11 cellular contexts compared by ENCODE assay signal in the genomic region with DNA sequence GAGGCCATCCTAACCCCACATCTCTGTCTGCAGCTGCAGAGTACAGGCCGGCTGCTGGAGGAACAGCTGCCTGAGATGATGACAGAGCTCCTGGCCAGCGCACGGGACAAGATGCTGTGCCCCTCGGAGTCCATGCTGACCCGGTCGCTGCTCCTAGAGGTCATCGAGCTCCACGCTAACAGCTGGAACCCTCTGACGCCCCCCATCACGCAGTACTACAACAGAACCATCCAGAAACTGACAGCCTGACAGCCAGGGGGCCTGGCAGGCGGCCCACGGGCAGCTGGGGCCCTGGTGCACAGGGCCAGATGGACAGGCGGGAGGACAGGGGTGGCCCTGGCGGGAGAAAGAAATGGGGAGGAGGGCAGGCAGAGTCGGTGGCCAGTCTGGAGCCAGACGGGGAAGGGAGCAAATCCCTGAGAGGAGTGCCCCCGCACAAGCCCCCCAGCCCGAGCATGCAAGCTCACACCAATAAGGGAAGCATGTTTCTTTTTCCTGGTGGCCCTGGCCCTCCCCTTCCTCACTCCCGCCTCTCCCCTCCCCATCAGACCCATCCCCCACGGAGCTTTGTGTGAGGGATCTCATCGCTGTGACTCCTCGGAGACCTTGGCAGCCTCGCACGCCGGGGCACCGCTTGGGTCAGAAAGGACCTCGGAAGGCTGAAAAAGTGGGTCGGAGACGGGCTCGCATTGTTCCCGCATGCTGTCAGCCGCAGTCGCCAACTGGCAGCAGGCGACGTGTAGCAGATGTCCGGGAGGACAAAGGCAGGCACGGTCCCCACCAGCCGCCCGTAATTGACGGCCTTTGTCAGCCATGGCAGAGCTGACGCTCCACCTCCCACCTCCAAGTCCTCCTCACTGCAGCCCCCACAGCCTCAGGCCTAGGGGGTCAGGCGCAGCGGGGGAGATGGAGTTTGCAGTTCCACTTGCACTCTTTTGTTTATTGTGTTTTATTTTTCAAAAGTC.
A peak's percentile ranks its signal among the peaks of the same experiment; 100 is the strongest.
DNase-seq lines count a peak whose midpoint lies in the region; ATAC-seq, FAIRE-seq and TF ChIP-seq lines count a peak whose summit lies in the region.
"Had no signal": no experiment of that assay in that cellular context is flagged by ENCODE, and none has a peak within 500 bp of the region (broad histone marks: within the 10 kb centered on the region; RNA-seq: fewer than 3 reads in every experiment).

No MANE protein-coding gene starts in this region.

- TF ChIP-seq CTCF in HepG2 (CRISPR knock-in tag; IDR thresholded peaks at IDR 0.05) (no peak), mammary epithelial cell (conservative IDR thresholded peaks at IDR 0.05 in 1 of 2, IDR thresholded peaks at IDR 0.05 in 1 of 2; ENCODE audit: extremely low read depth in 1 of 2, insufficient read depth in 1 of 2, low read depth in 1 of 2, low read length in 2 of 2) (no peak)

- POLR2A ChIA-PET in HepG2 (lab: Yijun Ruan, JAX): no interaction called here

- H3K4me1 ChIP-seq in HepG2 (ENCODE audit: insufficient read depth, low read length): no peaks in the 10 kb centered on the region
- no peaks in the 10 kb centered on the region for H3K4me1 ChIP-seq in mammary epithelial cell (ENCODE audit: insufficient read depth, low read length)
- H3K4me1 ChIP-seq: A549 had no signal

- CTCF ChIA-PET in HepG2 (lab: Yijun Ruan, JAX; ENCODE audit: low intra/inter-chr PET ratio, low total read pairs) (no interaction called here), mammary epithelial cell (lab: Charles Lee; ENCODE audit: low non-redundant PET) (no interaction called here)

- dilution Hi-C loops in mammary epithelial cell (cut with HindIII; ENCODE audit: low sequenced_read_pairs): no loop called here

- H2AFZ ChIP-seq in HepG2 (ENCODE audit: low read length) (no peak overlapping the region), mammary epithelial cell (ENCODE audit: low read depth, low read length) (no peak overlapping the region)

- no peaks in the 10 kb centered on the region for H3K9me3 ChIP-seq in HepG2 (ENCODE audit: low read length)
- no peaks in the 10 kb centered on the region for H3K9me3 ChIP-seq in mammary epithelial cell (replicated peaks; ENCODE audit: insufficient read depth, low read length)
- H3K9me3 ChIP-seq: A549 had no signal

- in situ Hi-C loops in HepG2 (cut with HindIII; ENCODE audit: extremely low pct_ligation_motif_present, low pct_unique_long_range_greater_than_20kb): no loop called here
- in situ Hi-C loops in mammary epithelial cell (cut with MboI; ENCODE audit: low sequenced_read_pairs in 2 of 2): no loop called here

- BruUV-seq in HepG2 (replicated peaks; lab: Mats Ljungman, UMichigan) (no TSS peak), mammary epithelial cell (replicated peaks; lab: Mats Ljungman, UMichigan) (no TSS peak)

- H3K9ac ChIP-seq in HepG2 (ENCODE audit: insufficient read depth, low read depth, low read length) (no peak overlapping the region), mammary epithelial cell (ENCODE audit: insufficient read depth, low read length) (no peak overlapping the region)

- no peak for FAIRE-seq in HepG2 (lab: Jason Lieb, UNC)
- FAIRE-seq: A549, GM19239 had no signal

- no peak for TF ChIP-seq POLR2A in HepG2 (IDR thresholded peaks at IDR 0.05; ENCODE audit: insufficient read depth in 1 of 2, low read depth in 2 of 2, low read length in 2 of 2)

- TF ChIP-seq EP300 in HepG2 (IDR thresholded peaks at IDR 0.05; ENCODE audit: low read depth in 2 of 2, low read length in 2 of 2) (no peak), HepG2 (CRISPR knock-in tag; IDR thresholded peaks at IDR 0.05; ENCODE audit: borderline replicate concordance) (no peak)

- DNase-seq in NCI-H2227 (lab: John Stamatoyannopoulos, UW; ENCODE audit: unreplicated experiment): peak; percentile 54
- no peak for DNase-seq in NCI-H2227 treated with DMSO at 0.1 percent for 48 hours (lab: John Stamatoyannopoulos, UW)
- DNase-seq in HepG2 (ENCODE audit: low spot score): no peak
- peak; percentile 93 for DNase-seq in superior temporal gyrus (ENCODE audit: extremely low spot score)
- no peak for DNase-seq in activated naive CD4-positive, alpha-beta T cell treated with Interleukin-2 at 50 U/mL for 16 hours
- DNase-seq in mammary epithelial cell: no peak
- DNase-seq: Kasumi-1 had no signal

- H4K20me1 ChIP-seq in HepG2 (ENCODE audit: insufficient read depth, low read length) (no peaks in the 10 kb centered on the region), mammary epithelial cell (ENCODE audit: insufficient read depth, low read length) (no peaks in the 10 kb centered on the region)

- no peak for ATAC-seq in HepG2
- ATAC-seq in esophagus mucosa: no peak
- ATAC-seq: A549 had no signal

- TF ChIP-seq RAD21 in HepG2 (CRISPR knock-in tag; IDR thresholded peaks at IDR 0.05): no peak

- no peak overlapping the region for H3K4me3 ChIP-seq in HepG2 (replicated peaks in 1 of 3; ENCODE audit: insufficient read depth in 1 of 3, low read depth in 2 of 3, low read length in 3 of 3)
- H3K4me3 ChIP-seq in mammary epithelial cell (replicated peaks in 1 of 3; ENCODE audit: insufficient read depth in 1 of 3, low read depth in 2 of 3, low read length in 3 of 3): no peak overlapping the region
- H3K4me3 ChIP-seq: A549 had no signal

- H3K27ac ChIP-seq in cingulate gyrus (ENCODE audit: low read depth, low read length) (peak overlapping the region; percentile 92), HepG2 (ENCODE audit: extremely low read length, insufficient read depth, low read length) (no peak overlapping the region), mammary epithelial cell (ENCODE audit: insufficient read depth, low read depth, low read length) (no peak overlapping the region)

- no peaks in the 10 kb centered on the region for H3K79me2 ChIP-seq in HepG2 (ENCODE audit: insufficient read depth, low read length)
- H3K79me2 ChIP-seq in mammary epithelial cell (ENCODE audit: insufficient read depth, low read length): no peaks in the 10 kb centered on the region

- H3K4me2 ChIP-seq in HepG2 (ENCODE audit: low read depth, low read length): no peak overlapping the region
- no peak overlapping the region for H3K4me2 ChIP-seq in mammary epithelial cell (ENCODE audit: insufficient read depth, low read depth, low read length)
- H3K4me2 ChIP-seq: A549 had no signal

- H3K36me3 ChIP-seq in HepG2 (replicated peaks in 1 of 2; ENCODE audit: control insufficient read depth in 1 of 2, insufficient read depth in 2 of 2, low read length in 2 of 2) (peaks cover 5 to 27% of the 10 kb centered on the region in 2 experiments; a peak in 4 of 5 replicates), mammary epithelial cell (ENCODE audit: insufficient read depth, low read length) (no peaks in the 10 kb centered on the region)

- 97% methylated on average over 32 of the region's 43 CpGs for WGBS in HepG2 (ENCODE audit: low lambda C conversion rate)
- 94% methylated on average over 18 of the region's 43 CpGs for WGBS in mammary epithelial cell (ENCODE audit: low coverage, missing lambda C conversion rate)

- intact Hi-C loops in HepG2 (cut with micrococcal nuclease; ENCODE audit: unreplicated experiment) (no loop called here), mammary epithelial cell (cut with micrococcal nuclease) (no loop called here)

- H3K27me3 ChIP-seq in HepG2 (ENCODE audit: control insufficient read depth in 1 of 2, insufficient read depth in 2 of 2, low read length in 2 of 2) (no peaks in the 10 kb centered on the region), mammary epithelial cell (ENCODE audit: insufficient read depth, low read length) (no peaks in the 10 kb centered on the region)

TF ChIP-seq in HepG2, 621 proteins besides CTCF, POLR2A, EP300 and RAD21:
- no peak for TF ChIP-seq ZNF12 (CRISPR knock-in tag; IDR thresholded peaks at IDR 0.05)
- peak; percentile 34 for TF ChIP-seq AGO2 (optimal IDR thresholded peaks at IDR 0.05; ENCODE audit: low read depth, low read length)
- TF ChIP-seq HMG20B (CRISPR knock-in tag; conservative IDR thresholded peaks at IDR 0.05): no peak
- TF ChIP-seq DMAP1 (CRISPR knock-in tag; IDR thresholded peaks at IDR 0.05): no peak
TF ChIP-seq in HepG2: peak in this region for 1.

Comparison
In these comparisons a context has a peak if more than half of its experiments do, and no peak if none do; other contexts are left out.
1. DNase-seq: peak in NCI-H2227 (single experiment) and superior temporal gyrus (single experiment); none in NCI-H2227 treated with DMSO at 0.1 percent for 48 hours (single experiment), HepG2 (single experiment), activated naive CD4-positive, alpha-beta T cell treated with Interleukin-2 at 50 U/mL for 16 hours (single experiment) and mammary epithelial cell (single experiment).